Comparison of ENCODE assay signal across 11 cellular contexts in the genomic region with DNA sequence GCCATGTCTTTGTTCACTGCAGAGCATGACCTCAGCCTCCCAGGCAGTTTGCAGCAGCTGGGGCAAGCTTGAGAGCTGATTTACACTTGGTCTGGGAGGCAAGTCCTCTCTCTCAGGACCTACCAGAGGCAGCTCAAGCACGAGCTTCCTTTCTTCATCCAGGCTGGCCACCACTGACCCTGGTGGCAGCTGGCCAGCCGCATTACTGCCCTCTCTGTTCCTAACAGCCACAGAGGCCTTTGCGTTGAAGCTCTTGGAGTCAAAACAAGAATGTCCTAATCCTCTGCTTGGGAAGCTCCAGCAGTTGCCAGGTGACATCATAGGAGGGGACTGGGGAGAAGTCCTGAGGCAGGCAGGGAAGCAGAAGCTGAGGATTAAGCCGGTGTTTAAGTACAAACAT.
A peak's percentile ranks its signal among the peaks of the same experiment; 100 is the strongest.
DNase-seq lines count a peak whose midpoint lies in the region; ATAC-seq and TF ChIP-seq lines count a peak whose summit lies in the region.
"Had no signal": no experiment of that assay in that cellular context is flagged by ENCODE, and none has a peak within 500 bp of the region (broad histone marks: within the 10 kb centered on the region; RNA-seq: fewer than 3 reads in every experiment).

No MANE protein-coding gene starts in this region.

- H3K9me3 ChIP-seq in sigmoid colon, result no peaks in the 10 kb centered on the region
- H3K9me3 ChIP-seq in effector memory CD4-positive, alpha-beta T cell (ENCODE audit: control insufficient read depth, low read length), result no peaks in the 10 kb centered on the region

- intact Hi-C loops in left colon (cut with DNase I, micrococcal nuclease), result no loop called here
- intact Hi-C loops in sigmoid colon (cut with DNase I), result no loop called here

- no peaks in the 10 kb centered on the region for H3K27me3 ChIP-seq in sigmoid colon
- no peaks in the 10 kb centered on the region for H3K27me3 ChIP-seq in effector memory CD4-positive, alpha-beta T cell (replicated peaks; ENCODE audit: control insufficient read depth, insufficient read depth, low read length, poor library complexity, severe bottlenecking)

- peaks cover 0 to 55% (median 51%) of the 10 kb centered on the region in 4 donors for H3K4me1 ChIP-seq in sigmoid colon
- H3K4me1 ChIP-seq in effector memory CD4-positive, alpha-beta T cell (ENCODE audit: control insufficient read depth, insufficient read depth, low read length, poor library complexity, severe bottlenecking), result no peaks in the 10 kb centered on the region

- H3K27ac ChIP-seq in caudate nucleus (ENCODE audit: low read depth, low read length) (peak overlapping the region; percentile 61), sigmoid colon (peak overlapping the region; percentile 77 to 89 (median 86))
- no peak overlapping the region for H3K27ac ChIP-seq in effector memory CD4-positive, alpha-beta T cell (ENCODE audit: insufficient read depth, low read length, poor library complexity, severe bottlenecking)
- H3K27ac ChIP-seq: HL-60 had no signal

- no peak for TF ChIP-seq CTCF in sigmoid colon (IDR thresholded peaks at IDR 0.05)
- no peak for TF ChIP-seq CTCF in GM13977 (IDR thresholded peaks at IDR 0.05; ENCODE audit: extremely low read depth, insufficient read depth, missing control alignments)

- in situ Hi-C loops in GM13977 (cut with MboI; ENCODE audit: low pct_unique_long_range_greater_than_20kb, low sequenced_read_pairs, unreplicated experiment), result no loop called here

- no peaks in the 10 kb centered on the region for H3K36me3 ChIP-seq in sigmoid colon
- no peaks in the 10 kb centered on the region for H3K36me3 ChIP-seq in effector memory CD4-positive, alpha-beta T cell (ENCODE audit: control insufficient read depth, insufficient read depth, low read length)

- TF ChIP-seq POLR2A in sigmoid colon (IDR thresholded peaks at IDR 0.05), result no peak

- WGBS in sigmoid colon, 2 donors, result 66 to 74% methylated on average over 4 of the region's 4 CpGs

- no peak overlapping the region for H3K4me3 ChIP-seq in sigmoid colon
- H3K4me3 ChIP-seq in effector memory CD4-positive, alpha-beta T cell (ENCODE audit: insufficient read depth, low read depth, low read length, poor library complexity, severe bottlenecking), result no peak overlapping the region

- peak in 1 of 4 donors; percentile 75 for TF ChIP-seq EP300 in sigmoid colon (IDR thresholded peaks at IDR 0.05)

- ATAC-seq in left colon (no peak), HG03196 (IDR thresholded peaks at IDR 0.05; ENCODE audit: unreplicated experiment) (no peak)
- ATAC-seq: activated T-cell treated with anti-CD3 and anti-CD28 coated beads, Interleukin-2, amount 50 U/mL, for 72 hours had no signal

- DNase-seq in GM04503 (ENCODE audit: low read depth), result peak; percentile 94
- peak in 23 of 61 donors; percentile 4 to 61 (median 17) for DNase-seq in caudate nucleus (lab: John Stamatoyannopoulos, UW)
- peak; percentile 53 to 70 for DNase-seq in left colon
- peak; percentile 93 for DNase-seq in sigmoid colon
- DNase-seq in NCI-H69 (lab: John Stamatoyannopoulos, UW), result no peak
- DNase-seq in effector memory CD4-positive, alpha-beta T cell, result no peak
- no peak for DNase-seq in GM13977 (ENCODE audit: low spot score)
- DNase-seq: activated T-cell treated with anti-CD3 and anti-CD28 coated beads, Interleukin-2, amount 50 U/mL, for 72 hours; DMS79 had no signal

Comparison
In these comparisons a context has a peak if more than half of its experiments do, and no peak if none do; other contexts are left out.
1. DNase-seq: peak in GM04503 (single experiment), left colon (2 of 2) and sigmoid colon (single experiment); none in NCI-H69 (single experiment), effector memory CD4-positive, alpha-beta T cell (0 of 3) and GM13977 (single experiment).